In the genomic region with DNA sequence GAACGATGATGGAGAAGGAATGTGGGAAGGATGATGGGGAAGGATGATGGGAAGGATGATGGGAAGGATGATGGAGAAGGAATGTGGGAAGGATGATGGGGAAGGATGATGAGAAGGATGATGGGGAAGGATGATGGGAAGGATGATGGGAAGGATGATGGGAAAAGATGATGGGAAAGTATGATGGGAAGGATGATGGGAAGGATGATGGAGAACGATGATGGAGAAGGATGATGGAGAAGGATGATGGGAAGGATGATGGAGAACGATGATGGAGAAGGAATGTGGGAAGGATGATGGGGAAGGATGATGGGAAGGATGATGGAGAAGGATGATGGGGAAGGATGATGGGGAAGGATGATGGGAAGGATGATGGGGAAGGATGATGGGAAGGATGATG, we compare ENCODE assay signal across 2 cellular contexts. TPM values are rescaled to one million over a fixed set of nuclear protein-coding genes. Genes with fewer than 3 reads are reported as not detected.
"Had no signal": no experiment of that assay in that cellular context is flagged by ENCODE, and none has a peak within 500 bp of the region (broad histone marks: within the 10 kb centered on the region; RNA-seq: fewer than 3 reads in every experiment).

No MANE protein-coding gene starts in this region.

RNA-seq across cellular contexts. Expression of gene MADCAM1, which starts 15.2 kb away (rescaled TPM):
- total RNA-seq: SJSA1 had no signal

RNA-seq across cellular contexts. Expression of gene SHC2, which starts 20.3 kb away (rescaled TPM):
- total RNA-seq: SJSA1; T-helper 2 cell treated with Interferon-gamma antibody and Interleukin-4, amounts not matched to agents 100 ng/mL and 5 ng/mL, for 36 hours had no signal
